8 cellular contexts compared by ENCODE assay signal in genomic region chr2:127525692-127526141, GRCh38. TPM values are rescaled to one million over a fixed set of nuclear protein-coding genes. Genes with fewer than 3 reads are reported as not detected.
DNase-seq lines count a peak whose midpoint lies in the region; ATAC-seq and TF ChIP-seq lines count a peak whose summit lies in the region.

No MANE protein-coding gene starts in this region.

- H3K4me3 ChIP-seq in NT2/D1 (ENCODE audit: insufficient read length, low read depth), result peak overlapping the region; percentile 87
- H3K4me3 ChIP-seq in thymus (ENCODE audit: low read length), result peak overlapping the region; percentile 100

- no peak for TF ChIP-seq CTCF in GM10266 (IDR thresholded peaks at IDR 0.05; ENCODE audit: control insufficient read depth, insufficient read depth, low read depth, missing control alignments)

- in situ Hi-C loops in T47D (cut with HindIII; ENCODE audit: low pct_unique_long_range_greater_than_20kb, low sequenced_read_pairs), result no loop called here

- 0 out of 2 replicates have a peak, but pooled peaks cover 4% of the 10 kb centered on the region for H3K9me3 ChIP-seq in NT2/D1 (ENCODE audit: insufficient read depth, low read length)
- no peaks in the 10 kb centered on the region for H3K9me3 ChIP-seq in thymus (ENCODE audit: control insufficient read depth)

- peak overlapping the region; percentile 95 for H3K27ac ChIP-seq in thymus (ENCODE audit: low read depth)

- H3K27me3 ChIP-seq in NT2/D1 (ENCODE audit: insufficient read depth, insufficient read length) (no peaks in the 10 kb centered on the region), thymus (ENCODE audit: control insufficient read depth, insufficient read depth) (no peaks in the 10 kb centered on the region)

- peak overlapping the region; percentile 94 for H3K9ac ChIP-seq in NT2/D1 (ENCODE audit: insufficient read length, low read depth)

- WGBS in thymus, result 0% methylated on average over 20 of the region's 20 CpGs

- peak; percentile 15 for ATAC-seq in left lobe of liver
- ATAC-seq in GM18867 (IDR thresholded peaks at IDR 0.05; ENCODE audit: unreplicated experiment), result no peak

- H3K4me1 ChIP-seq in NT2/D1 (ENCODE audit: insufficient read depth, insufficient read length) (peaks cover 7% of the 10 kb centered on the region), thymus (ENCODE audit: control insufficient read depth, insufficient read depth, low read length) (peaks cover 12% of the 10 kb centered on the region)

- peak; percentile 21 for DNase-seq in stimulated activated CD4-positive, alpha-beta T cell treated with anti-CD3 and anti-CD28 coated beads, Interleukin-15, amount 100 ng/mL, for 24 hours
- no peak for DNase-seq in stimulated activated CD4-positive, alpha-beta T cell treated with anti-CD3 and anti-CD28 coated beads, Interleukin-1b, Interleukin-23, amount 100 ng/mL, for 48 hours
- DNase-seq in NT2/D1 (ENCODE audit: low read depth, low spot score) (no peak), T47D (ENCODE audit: low read depth in 1 of 2, low spot score in 1 of 2) (peak; percentile 9 to 43), left lobe of liver (ENCODE audit: low spot score) (no peak), GM10266 (ENCODE audit: extremely low spot score) (no peak)

- H3K36me3 ChIP-seq in NT2/D1 (ENCODE audit: insufficient read depth, insufficient read length, low read length) (peaks cover 37% of the 10 kb centered on the region), thymus (ENCODE audit: control insufficient read depth, insufficient read depth) (peaks cover 7% of the 10 kb centered on the region)

RNA-seq across cellular contexts. Expression of gene IWS1, which starts 0.6 kb away (rescaled TPM):
- 19.1 TPM for total RNA-seq in left lobe of liver
- 33.5 TPM for polyA plus RNA-seq in thymus

RNA-seq across cellular contexts. Expression of gene MYO7B, which starts 9.8 kb away (rescaled TPM):
- 0.63 TPM for total RNA-seq in left lobe of liver
- polyA plus RNA-seq in thymus, result 5.2 TPM

Comparison
In these comparisons a context has a peak if more than half of its experiments do, and no peak if none do; other contexts are left out.
1. DNase-seq: peak in stimulated activated CD4-positive, alpha-beta T cell treated with anti-CD3 and anti-CD28 coated beads, Interleukin-15, amount 100 ng/mL, for 24 hours (single experiment) and T47D (2 of 2); none in stimulated activated CD4-positive, alpha-beta T cell treated with anti-CD3 and anti-CD28 coated beads, Interleukin-1b, Interleukin-23, amount 100 ng/mL, for 48 hours (single experiment), NT2/D1 (single experiment), left lobe of liver (single experiment) and GM10266 (single experiment).